Comparison of ENCODE assay signal across 1 cellular context in genomic region chr1:219271914-219272545, GRCh38.
TF ChIP-seq lines count a peak whose summit lies in the region.

No MANE protein-coding gene starts in this region.

TF ChIP-seq in HEK293, 187 proteins besides CTCF, POLR2A, EP300 and RAD21 (continued from another document):
- TF ChIP-seq ZBTB10 (tag by site-specific recombination; IDR thresholded peaks at IDR 0.05): no peak
- peak; percentile 21; the same call in 1 of the 2 replicates for TF ChIP-seq ZNF335 (tag by site-specific recombination; conservative IDR thresholded peaks at IDR 0.05)
- peak; percentile 68; the same call in 1 of the 2 replicates for TF ChIP-seq ZNF214 (tag by site-specific recombination; IDR thresholded peaks at IDR 0.05; ENCODE audit: borderline replicate concordance)
- TF ChIP-seq KLF9 (tag by site-specific recombination; IDR thresholded peaks at IDR 0.05; ENCODE audit: low read depth): no peak
- TF ChIP-seq ZBTB11 (tag by site-specific recombination; conservative IDR thresholded peaks at IDR 0.05; ENCODE audit: low read depth): no peak
- no peak for TF ChIP-seq SCRT2 (tag by site-specific recombination; IDR thresholded peaks at IDR 0.05)
- no peak for TF ChIP-seq ZNF248 (tag by site-specific recombination; IDR thresholded peaks at IDR 0.05)
- peak; percentile 47; the same call in 1 of the 2 replicates for TF ChIP-seq GLIS1 (tag by site-specific recombination; IDR thresholded peaks at IDR 0.05)
